8 cellular contexts compared by ENCODE assay signal in the genomic region with DNA sequence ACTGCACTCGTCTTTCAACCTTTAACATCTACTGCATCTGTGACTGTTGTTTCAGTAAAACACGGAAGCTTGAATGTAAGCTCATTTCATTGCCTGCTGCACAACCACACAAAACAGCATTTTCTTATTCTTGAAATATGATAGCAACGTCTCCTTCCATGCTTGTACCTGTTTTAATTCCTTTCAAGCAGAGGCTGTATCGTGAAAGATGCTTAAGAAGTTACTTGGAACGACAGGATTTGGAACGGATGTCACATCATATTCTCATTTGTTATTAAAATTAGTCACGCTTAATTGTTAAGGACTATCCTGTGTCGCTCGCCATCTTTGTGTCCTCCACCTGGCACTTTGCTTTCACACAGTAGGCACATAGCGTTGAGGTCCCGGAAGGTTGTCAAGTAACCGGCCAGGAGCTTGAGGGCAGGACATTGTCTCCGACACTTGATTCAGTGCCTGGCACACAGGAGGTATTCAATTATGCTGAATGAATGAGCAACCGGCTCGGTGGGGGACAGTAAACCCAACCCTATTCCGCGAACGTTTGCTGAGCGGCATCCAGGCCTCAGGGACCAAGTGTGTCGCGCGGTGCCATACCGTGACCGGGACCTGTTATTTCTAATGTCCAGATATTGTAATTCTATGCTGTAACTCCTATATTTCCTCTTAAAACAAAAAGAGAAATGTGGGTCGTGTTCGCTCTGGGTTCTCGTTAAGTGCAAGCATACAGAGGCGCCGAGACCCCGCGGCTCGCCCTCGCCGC.
A peak's percentile ranks its signal among the peaks of the same experiment; 100 is the strongest.
DNase-seq lines count a peak whose midpoint lies in the region; ATAC-seq and TF ChIP-seq lines count a peak whose summit lies in the region.

No MANE protein-coding gene starts in this region.

- H3K27me3 ChIP-seq in brain microvascular endothelial cell (replicated peaks): no peaks in the 10 kb centered on the region

- H3K27ac ChIP-seq in brain microvascular endothelial cell: peak overlapping the region; percentile 88

- no peaks in the 10 kb centered on the region for H3K36me3 ChIP-seq in brain microvascular endothelial cell (replicated peaks)

- TF ChIP-seq CTCF in brain microvascular endothelial cell (IDR thresholded peaks at IDR 0.05; ENCODE audit: low read depth, low read length, missing control alignments): no peak

- in situ Hi-C loops in brain microvascular endothelial cell (cut with HindIII; ENCODE audit: low pct_ligation_motif_present, low sequenced_read_pairs): no loop called here

- peak overlapping the region; percentile 81 for H3K4me3 ChIP-seq in brain microvascular endothelial cell (ENCODE audit: low read depth, low read length)

- ATAC-seq in GM21381 (IDR thresholded peaks at IDR 0.05; ENCODE audit: unreplicated experiment): peak; percentile 34

- peak; percentile 94 for DNase-seq in DMS53 treated with DMSO at 0.1 percent for 48 hours (lab: John Stamatoyannopoulos, UW; ENCODE audit: unreplicated experiment)
- peak in 55 of 76 experiments; percentile 14 to 92 (median 55) for DNase-seq in HUDEP-2 (lab: John Stamatoyannopoulos, UW; ENCODE audit: unreplicated experiment in 76 of 76)
- DNase-seq in RKO (ENCODE audit: low spot score): peak; percentile 69
- DNase-seq in brain microvascular endothelial cell: no peak
- DNase-seq in inferior parietal cortex (ENCODE audit: extremely low spot score): peak; percentile 73
- peak; percentile 14 for DNase-seq in stimulated activated CD8-positive, alpha-beta memory T cell treated with anti-CD3 and anti-CD28 coated beads, Interleukin-12 subunit alpha, Interleukin-12 subunit beta, amount 100 ng/mL, for 24 hours (ENCODE audit: extremely low read depth)
- DNase-seq in HK-2 (ENCODE audit: unreplicated experiment): no peak

Comparison
In these comparisons a context has a peak if more than half of its experiments do, and no peak if none do; other contexts are left out.
1. DNase-seq: peak in DMS53 treated with DMSO at 0.1 percent for 48 hours (single experiment), HUDEP-2 (55 of 76), RKO (single experiment), inferior parietal cortex (single experiment) and stimulated activated CD8-positive, alpha-beta memory T cell treated with anti-CD3 and anti-CD28 coated beads, Interleukin-12 subunit alpha, Interleukin-12 subunit beta, amount 100 ng/mL, for 24 hours (single experiment); none in brain microvascular endothelial cell (single experiment) and HK-2 (single experiment).